In the genomic region with DNA sequence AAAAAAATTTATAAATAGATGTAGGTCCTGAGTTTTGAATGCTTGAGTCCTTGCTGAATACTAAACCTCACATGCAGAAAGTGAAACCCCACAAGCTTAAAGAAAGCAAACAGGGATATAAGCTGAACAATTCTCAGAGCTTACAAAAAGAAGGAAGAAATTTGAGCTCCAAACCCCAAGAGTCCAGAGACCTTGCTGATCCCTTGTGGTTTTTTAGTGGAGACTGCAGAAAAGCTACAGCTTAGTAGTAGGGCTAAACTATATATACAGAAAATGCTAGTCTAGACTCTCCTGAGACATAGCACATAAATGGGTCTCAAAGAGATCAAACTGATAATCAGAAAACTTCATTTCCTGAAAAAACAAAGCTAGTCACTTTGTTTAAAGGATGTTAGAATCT, we compare ENCODE assay signal across 16 cellular contexts.
DNase-seq lines count a peak whose midpoint lies in the region; ATAC-seq and TF ChIP-seq lines count a peak whose summit lies in the region.
"Had no signal": no experiment of that assay in that cellular context is flagged by ENCODE, and none has a peak within 500 bp of the region (broad histone marks: within the 10 kb centered on the region; RNA-seq: fewer than 3 reads in every experiment).

No MANE protein-coding gene starts in this region.

- peak overlapping the region; percentile 13; the same call in 1 of the 2 replicates for H3K4me2 ChIP-seq in MM.1S (ENCODE audit: low read depth, low read length)
- H3K4me2 ChIP-seq: A549 had no signal

- no peak overlapping the region for H3K4me3 ChIP-seq in MM.1S (ENCODE audit: low read length)
- no peak overlapping the region for H3K4me3 ChIP-seq in fibroblast of villous mesenchyme (ENCODE audit: low read depth, low read length)
- H3K4me3 ChIP-seq: A549, GM23248 had no signal

- ATAC-seq in GM18867 (IDR thresholded peaks at IDR 0.05; ENCODE audit: unreplicated experiment) (no peak), Right ventricle myocardium inferior (no peak)
- ATAC-seq: A549; CD8-positive, alpha-beta T cell had no signal

- no peaks in the 10 kb centered on the region; the same call in 1 of the 2 replicates for H3K9me3 ChIP-seq in MM.1S (replicated peaks; ENCODE audit: insufficient read depth, low read length)
- H3K9me3 ChIP-seq: BE2C had no signal

- DNase-seq in MM.1S: peak; percentile 38
- peak; percentile 21 for DNase-seq in brain pericyte (ENCODE audit: low read depth, low spot score)
- peak; percentile 2 for DNase-seq in fibroblast of villous mesenchyme (ENCODE audit: low read depth)
- peak; percentile 21 for DNase-seq in smooth muscle cell of the brain vasculature (ENCODE audit: low read depth, low spot score)
- DNase-seq in DMS114 treated with DMSO at 0.1 percent for 48 hours (lab: John Stamatoyannopoulos, UW; ENCODE audit: unreplicated experiment): no peak
- no peak for DNase-seq in Right ventricle myocardium inferior (ENCODE audit: missing footprints)
- no peak for DNase-seq in NCI-H446 treated with DMSO at 0.1 percent for 48 hours (lab: John Stamatoyannopoulos, UW)
- DNase-seq: BE2C; CD8-positive, alpha-beta T cell; COR-L47; DND-41; GM23248; H7 had no signal

- H3K27ac ChIP-seq in MM.1S (ENCODE audit: low read length): peak overlapping the region; percentile 23; the same call in 1 of the 2 replicates
- H3K27ac ChIP-seq: A549, C4-2B, GM23248 had no signal

- no peaks in the 10 kb centered on the region for H3K79me2 ChIP-seq in MM.1S (ENCODE audit: low read length)

- no peaks in the 10 kb centered on the region for H3K36me3 ChIP-seq in MM.1S (replicated peaks; ENCODE audit: insufficient read depth, low read length)
- H3K36me3 ChIP-seq: BE2C had no signal

- H3K27me3 ChIP-seq in MM.1S (replicated peaks; ENCODE audit: insufficient read depth, low read length): no peaks in the 10 kb centered on the region
- H3K27me3 ChIP-seq: BE2C had no signal

- intact Hi-C loops in Right ventricle myocardium inferior (cut with DNase I): no loop called here

- H3K9me2 ChIP-seq in MM.1S (replicated peaks; ENCODE audit: insufficient read depth, low read length): no peaks in the 10 kb centered on the region

- H3F3A ChIP-seq in MM.1S (ENCODE audit: insufficient read depth, low read length): peaks cover 7% of the 10 kb centered on the region; the same call in 1 of the 2 replicates

- no peak overlapping the region for H3K9ac ChIP-seq in MM.1S (ENCODE audit: low read length)
- H3K9ac ChIP-seq: GM23248 had no signal

- no peaks in the 10 kb centered on the region for H4K20me1 ChIP-seq in MM.1S (ENCODE audit: insufficient read depth, low read length)

- no peak overlapping the region for H2AFZ ChIP-seq in MM.1S (ENCODE audit: low read length)
- H2AFZ ChIP-seq: GM23248 had no signal

- TF ChIP-seq CTCF in MM.1S (IDR thresholded peaks at IDR 0.05; ENCODE audit: low read length): no peak
- no peak for TF ChIP-seq CTCF in fibroblast of villous mesenchyme (IDR thresholded peaks at IDR 0.05; ENCODE audit: insufficient read depth, low read depth, low read length)

- H3K4me1 ChIP-seq in MM.1S (ENCODE audit: low read length): peaks cover 11% of the 10 kb centered on the region
- H3K4me1 ChIP-seq: A549, BE2C had no signal

Comparison
In these comparisons a context has a peak if more than half of its experiments do, and no peak if none do; other contexts are left out.
1. DNase-seq: peak in MM.1S (single experiment), brain pericyte (single experiment), fibroblast of villous mesenchyme (single experiment) and smooth muscle cell of the brain vasculature (single experiment); none in DMS114 treated with DMSO at 0.1 percent for 48 hours (single experiment), Right ventricle myocardium inferior (single experiment) and NCI-H446 treated with DMSO at 0.1 percent for 48 hours (single experiment).